ENCODE assay signal across 27 cellular contexts in genomic region chr7:94921911-94922310, GRCh38. TPM values are rescaled to one million over a fixed set of nuclear protein-coding genes. Genes with fewer than 3 reads are reported as not detected.
"Had no signal": no experiment of that assay in that cellular context is flagged by ENCODE, and none has a peak within 500 bp of the region (broad histone marks: within the 10 kb centered on the region; RNA-seq: fewer than 3 reads in every experiment).

No MANE protein-coding gene starts in this region.

- H3K4me3 Mint-ChIP-seq: dendritic cell treated with granulocyte-macrophage colony-stimulating factor and Interleukin-4, amounts not matched to agents 40 ng/mL and 50 ng/mL, for 4 days; immature natural killer cell; memory B cell; natural killer cell treated with Interleukin-12 subunit alpha and Interleukin-12 subunit beta and Interleukin-15 and Interleukin-18, amount 100 ng/mL, for 72 hours; neural crest cell; stimulated activated effector memory CD8-positive, alpha-beta T cell treated with anti-CD3 and anti-CD28 coated beads, Interleukin-12 subunit alpha, Interleukin-12 subunit beta, amount 100 ng/mL, for 72 hours; type B pancreatic cell had no signal

- H3K27ac Mint-ChIP-seq: dendritic cell treated with granulocyte-macrophage colony-stimulating factor and Interleukin-4, amounts not matched to agents 40 ng/mL and 50 ng/mL, for 4 days; immature natural killer cell; memory B cell; natural killer cell treated with Interleukin-12 subunit alpha and Interleukin-12 subunit beta and Interleukin-15 and Interleukin-18, amount 100 ng/mL, for 72 hours; progenitor cell of endocrine pancreas; stimulated activated effector memory CD8-positive, alpha-beta T cell treated with anti-CD3 and anti-CD28 coated beads, Interleukin-12 subunit alpha, Interleukin-12 subunit beta, amount 100 ng/mL, for 72 hours; type B pancreatic cell had no signal

- DNase-seq: colonic mucosa; effector memory CD4-positive, alpha-beta T cell; foreskin keratinocyte; glutamatergic neuron; heart right ventricle; hippocampal formation; immature natural killer cell; stimulated activated CD4-positive, alpha-beta T cell treated with anti-CD3 and anti-CD28 coated beads, Interleukin-2, amount 100 ng/mL, for 24 hours; stimulated activated CD4-positive, alpha-beta T cell treated with anti-CD3 and anti-CD28 coated beads, Interleukin-4, amount 100 ng/mL, for 24 hours; stimulated activated naive CD4-positive, alpha-beta T cell treated with Interleukin-2 at 50 U/mL for 16 hours; stomach; thyroid gland had no signal

- H3K4me1 Mint-ChIP-seq: stimulated activated effector memory CD8-positive, alpha-beta T cell treated with anti-CD3 and anti-CD28 coated beads, Interleukin-12 subunit alpha, Interleukin-12 subunit beta, amount 100 ng/mL, for 72 hours had no signal

- H3K4me3 ChIP-seq: colonic mucosa, esophagus muscularis mucosa, heart right ventricle, lung, stomach, thyroid gland had no signal

- H3K9me3 ChIP-seq: colonic mucosa, esophagus muscularis mucosa, heart right ventricle, neutrophil, stomach, thyroid gland had no signal

- H3K9ac ChIP-seq: parathyroid adenoma had no signal

- H3K9me3 Mint-ChIP-seq: dendritic cell treated with granulocyte-macrophage colony-stimulating factor and Interleukin-4, amounts not matched to agents 40 ng/mL and 50 ng/mL, for 4 days; memory B cell; natural killer cell treated with Interleukin-12 subunit alpha and Interleukin-12 subunit beta and Interleukin-15 and Interleukin-18, amount 100 ng/mL, for 72 hours; stimulated activated effector memory CD8-positive, alpha-beta T cell treated with anti-CD3 and anti-CD28 coated beads, Interleukin-12 subunit alpha, Interleukin-12 subunit beta, amount 100 ng/mL, for 72 hours had no signal

- H3K27me3 Mint-ChIP-seq: dendritic cell treated with granulocyte-macrophage colony-stimulating factor and Interleukin-4, amounts not matched to agents 40 ng/mL and 50 ng/mL, for 4 days; natural killer cell treated with Interleukin-12 subunit alpha and Interleukin-12 subunit beta and Interleukin-15 and Interleukin-18, amount 100 ng/mL, for 72 hours; progenitor cell of endocrine pancreas; type B pancreatic cell had no signal

- H3K36me3 Mint-ChIP-seq: memory B cell; natural killer cell treated with Interleukin-12 subunit alpha and Interleukin-12 subunit beta and Interleukin-15 and Interleukin-18, amount 100 ng/mL, for 72 hours; stimulated activated effector memory CD8-positive, alpha-beta T cell treated with anti-CD3 and anti-CD28 coated beads, Interleukin-12 subunit alpha, Interleukin-12 subunit beta, amount 100 ng/mL, for 72 hours had no signal

- ATAC-seq: foreskin keratinocyte; heart right ventricle; left lobe of liver; natural killer cell treated with Interleukin-12 subunit alpha and Interleukin-12 subunit beta and Interleukin-15 and Interleukin-18, amount 100 ng/mL, for 72 hours; sciatic nerve; stimulated activated effector memory CD8-positive, alpha-beta T cell treated with anti-CD3 and anti-CD28 coated beads, Interleukin-12 subunit alpha, Interleukin-12 subunit beta, amount 100 ng/mL, for 72 hours had no signal

- FAIRE-seq: endothelial cell of umbilical vein, keratinocyte had no signal

- H3K36me3 ChIP-seq: colonic mucosa, esophagus muscularis mucosa, heart right ventricle, neutrophil, stomach, thyroid gland had no signal

- H3K27ac ChIP-seq: colonic mucosa, esophagus muscularis mucosa, foreskin keratinocyte, heart right ventricle, neutrophil, parathyroid adenoma, stomach, thyroid gland had no signal

RNA-seq across cellular contexts. Expression of gene PPP1R9A, which starts 14.5 kb away (rescaled TPM):
- total RNA-seq: foreskin keratinocyte had no signal
